ENCODE assay signal across 9 cellular contexts in genomic region chr2:219252084-219252483, GRCh38. TPM values are rescaled to one million over a fixed set of nuclear protein-coding genes. Genes with fewer than 3 reads are reported as not detected.
DNase-seq lines count a peak whose midpoint lies in the region.
"Had no signal": no experiment of that assay in that cellular context is flagged by ENCODE, and none has a peak within 500 bp of the region (broad histone marks: within the 10 kb centered on the region; RNA-seq: fewer than 3 reads in every experiment).

No MANE protein-coding gene starts in this region.

- peaks cover 51% of the 10 kb centered on the region for H3K27me3 ChIP-seq in iPS-15b (ENCODE audit: control insufficient read depth, insufficient read depth, low read length)

- peaks cover 11% of the 10 kb centered on the region for H3K4me1 ChIP-seq in iPS-15b (ENCODE audit: control insufficient read depth, insufficient read depth, low read length)

- peak overlapping the region; percentile 62 for H3K4me3 ChIP-seq in iPS-15b (ENCODE audit: low read depth, low read length)

- DNase-seq in NK-92 treated with Interleukin-12 subunit alpha and Interleukin-12 subunit beta, amount 100 ng/mL, for 24 hours (lab: John Stamatoyannopoulos, UW), result peak; percentile 35
- DNase-seq in NK-92 (lab: John Stamatoyannopoulos, UW; ENCODE audit: unreplicated experiment), result no peak
- peak; percentile 44 for DNase-seq in activated CD8-positive, alpha-beta memory T cell treated with anti-CD3 and anti-CD28 coated beads, Interleukin-2, amount 50 U/mL, for 4 hours
- DNase-seq in SK-N-DZ (ENCODE audit: low spot score), result no peak
- no peak for DNase-seq in activated CD4-positive, CD25-positive, alpha-beta regulatory T cell treated with anti-CD3 and anti-CD28 coated beads, Interleukin-2, amount 50 U/mL, for 72 hours
- DNase-seq in NCI-H2196 (lab: John Stamatoyannopoulos, UW; ENCODE audit: unreplicated experiment), result no peak
- DNase-seq: dermis blood vessel endothelial cell had no signal

- H3K9ac ChIP-seq in iPS-15b (ENCODE audit: low read depth, low read length), result no peak overlapping the region

- H3K36me3 ChIP-seq in iPS-15b (ENCODE audit: control insufficient read depth, insufficient read depth, low read length), result peaks cover 13% of the 10 kb centered on the region

- peak overlapping the region; percentile 12 for H3K27ac ChIP-seq in temporal lobe (ENCODE audit: low read depth, low read length)

- H3K9me3 ChIP-seq in iPS-15b (ENCODE audit: control insufficient read depth, insufficient read depth, low read length), result no peaks in the 10 kb centered on the region

RNA-seq across cellular contexts. Expression of gene TUBA4B, which starts 1.0 kb away (rescaled TPM):
- not detected for total RNA-seq in temporal lobe
- not detected in 2 replicates for polyA plus RNA-seq in SK-N-DZ (2014; cell fraction: cytosol; rRNA removed)
- not detected in 2 replicates for polyA plus RNA-seq in SK-N-DZ (2014; cell fraction: nucleus; rRNA removed)
- total RNA-seq: dermis blood vessel endothelial cell had no signal

RNA-seq across cellular contexts. Expression of gene TUBA4A, which starts 1.6 kb away (rescaled TPM):
- 2.5 TPM for total RNA-seq in temporal lobe
- polyA plus RNA-seq in SK-N-DZ (2014; cell fraction: cytosol; rRNA removed), result 13.1 and 17.9 TPM in 2 replicates
- 9.7 and 19.0 TPM in 2 replicates for polyA plus RNA-seq in SK-N-DZ (2014; cell fraction: nucleus; rRNA removed)

RNA-seq across cellular contexts. Expression of gene STK16, which starts 6.8 kb away (rescaled TPM):
- total RNA-seq in temporal lobe, result 13.0 TPM
- 33.9 and 39.8 TPM in 2 replicates for polyA plus RNA-seq in SK-N-DZ (2014; cell fraction: cytosol; rRNA removed)
- polyA plus RNA-seq in SK-N-DZ (2014; cell fraction: nucleus; rRNA removed), result 29.1 and 45.2 TPM in 2 replicates

RNA-seq across cellular contexts. Expression of gene GLB1L, which starts 6.8 kb away (rescaled TPM):
- total RNA-seq in temporal lobe, result 3.4 TPM
- polyA plus RNA-seq in SK-N-DZ (2014; cell fraction: cytosol; rRNA removed), result 6.8 and 7.5 TPM in 2 replicates
- polyA plus RNA-seq in SK-N-DZ (2014; cell fraction: nucleus; rRNA removed), result 13.0 and 15.1 TPM in 2 replicates

RNA-seq across cellular contexts. Expression of gene ANKZF1, which starts 22.5 kb away (rescaled TPM):
- total RNA-seq in temporal lobe, result 25.3 TPM
- 33.0 and 50.4 TPM in 2 replicates for polyA plus RNA-seq in SK-N-DZ (2014; cell fraction: cytosol; rRNA removed)
- 383 and 403 TPM in 2 replicates for polyA plus RNA-seq in SK-N-DZ (2014; cell fraction: nucleus; rRNA removed)

Comparison
In these comparisons a context has a peak if more than half of its experiments do, and no peak if none do; other contexts are left out.
1. DNase-seq: peak in NK-92 treated with Interleukin-12 subunit alpha and Interleukin-12 subunit beta, amount 100 ng/mL, for 24 hours (single experiment) and activated CD8-positive, alpha-beta memory T cell treated with anti-CD3 and anti-CD28 coated beads, Interleukin-2, amount 50 U/mL, for 4 hours (single experiment); none in NK-92 (single experiment), SK-N-DZ (single experiment), activated CD4-positive, CD25-positive, alpha-beta regulatory T cell treated with anti-CD3 and anti-CD28 coated beads, Interleukin-2, amount 50 U/mL, for 72 hours (single experiment) and NCI-H2196 (single experiment).